In genomic region chr7:101817031-101817929, GRCh38 we compare ENCODE assay signal across 8 cellular contexts. TPM values are rescaled to one million over a fixed set of nuclear protein-coding genes. Genes with fewer than 3 reads are reported as not detected.
DNase-seq lines count a peak whose midpoint lies in the region; ATAC-seq and TF ChIP-seq lines count a peak whose summit lies in the region.

TSS of gene CUX1 (plus strand) at chr7:101817626. CDS start at chr7:101817640, 14 bp downstream.

- peaks cover 54% of the 10 kb centered on the region for H3K79me2 ChIP-seq in SU-DHL-6 (ENCODE audit: insufficient read depth, low read length)

- no peak within 1 kb of the TSS for H2AFZ ChIP-seq in SU-DHL-6 (ENCODE audit: low read depth, low read length, severe bottlenecking)

- peak within 1 kb of the TSS; percentile 97 for H3K4me2 ChIP-seq in SU-DHL-6 (ENCODE audit: low read depth, low read length, poor library complexity, severe bottlenecking)

- H3K9ac ChIP-seq in SU-DHL-6 (ENCODE audit: low read length) = peak within 1 kb of the TSS; percentile 97

- H3F3A ChIP-seq in SU-DHL-6 (ENCODE audit: insufficient read depth) = peaks cover 64% of the 10 kb centered on the region

- H3K27me3 ChIP-seq in SU-DHL-6 (ENCODE audit: low read length) = no peaks in the 10 kb centered on the region

- H3K9me3 ChIP-seq in HEK293 (ENCODE audit: control insufficient read depth, insufficient read depth, low read depth, low read length) (no peaks in the 10 kb centered on the region), SU-DHL-6 (ENCODE audit: insufficient read depth, low read length) (no peaks in the 10 kb centered on the region)

- DNase-seq in AG09309 (ENCODE audit: low read depth) (no peak), cardiac fibroblast (ENCODE audit: low read depth in 2 of 2) (no peak), left lobe of liver (ENCODE audit: low spot score) (peak; percentile 84), NCI-H774 (lab: John Stamatoyannopoulos, UW) (no peak)
- peak; percentile 30 for DNase-seq in stimulated activated CD4-positive, alpha-beta T cell treated with anti-CD3 and anti-CD28 coated beads, Interleukin-4, amount 100 ng/mL, for 4 hours

- TF ChIP-seq CTCF in AG09309 (IDR thresholded peaks at IDR 0.05; ENCODE audit: control insufficient read depth, insufficient read depth, low read depth, low read length, missing control alignments) = no peak
- TF ChIP-seq CTCF in HEK293 (tag by site-specific recombination; IDR thresholded peaks at IDR 0.05) = no peak
- no peak for TF ChIP-seq CTCF in SU-DHL-6 (IDR thresholded peaks at IDR 0.05; ENCODE audit: insufficient read depth, low read length, poor library complexity, severe bottlenecking)
- no peak for TF ChIP-seq CTCF in cardiac fibroblast (IDR thresholded peaks at IDR 0.05; ENCODE audit: low read depth, low read length)

- peak within 1 kb of the TSS; percentile 72 for H3K4me3 ChIP-seq in AG09309 (ENCODE audit: control insufficient read depth, low read depth, low read length)
- H3K4me3 ChIP-seq in HEK293 (ENCODE audit: low read depth, low read length) = peak within 1 kb of the TSS; percentile 77
- peak within 1 kb of the TSS; percentile 64 for H3K4me3 ChIP-seq in SU-DHL-6 (ENCODE audit: insufficient read depth, low read length, poor library complexity, severe bottlenecking)
- peak within 1 kb of the TSS; percentile 67 for H3K4me3 ChIP-seq in cardiac fibroblast (replicated peaks in 1 of 2; ENCODE audit: low read depth in 2 of 2, low read length in 2 of 2)

- H3K9me2 ChIP-seq in SU-DHL-6 (replicated peaks; ENCODE audit: insufficient read depth, low read length) = no peaks in the 10 kb centered on the region

- CTCF ChIA-PET in HEK293 (lab: Yijun Ruan, JAX) = interaction anchor here (0.6 to 1.6 kb wide), 6 partner anchors 11 to 572 kb away, joined by 3 to 5 read pairs (median 3); no protein-coding TSS in a partner anchor

- no peaks in the 10 kb centered on the region for H4K20me1 ChIP-seq in SU-DHL-6 (ENCODE audit: low read depth, low read length)

- no peaks in the 10 kb centered on the region for H3K36me3 ChIP-seq in HEK293 (ENCODE audit: control insufficient read depth in 2 of 2, insufficient read depth in 1 of 2, low read length in 2 of 2)
- H3K36me3 ChIP-seq in SU-DHL-6 (ENCODE audit: low read length) = peaks cover 8% of the 10 kb centered on the region

- peaks cover 13% of the 10 kb centered on the region for H3K4me1 ChIP-seq in HEK293 (ENCODE audit: control insufficient read depth, insufficient read depth, low read length)

- POLR2A ChIA-PET in HEK293 (lab: Yijun Ruan, JAX) = interaction anchor here (0.6 to 2.1 kb wide), 2 partner anchors 74 to 732 kb away, joined by 3 to 5 read pairs; no protein-coding TSS in a partner anchor

- peak within 1 kb of the TSS; percentile 71; the same call in 1 of the 2 replicates for H3K27ac ChIP-seq in HEK293 (ENCODE audit: extremely low read depth, low read depth, low read length)
- peak within 1 kb of the TSS; percentile 85 for H3K27ac ChIP-seq in SU-DHL-6 (ENCODE audit: low read depth, low read length)

- ATAC-seq in left lobe of liver = peak; percentile 60
- ATAC-seq in GM18520 (IDR thresholded peaks at IDR 0.05; ENCODE audit: unreplicated experiment) = no peak

TF ChIP-seq in HEK293, 187 proteins besides CTCF, POLR2A, EP300 and RAD21 (continues in another document):
- TF ChIP-seq ZNF596 (tag by site-specific recombination; IDR thresholded peaks at IDR 0.05) = no peak
- no peak for TF ChIP-seq TCF7L2 (IDR thresholded peaks at IDR 0.05; ENCODE audit: borderline replicate concordance, low read depth, low read length)
- TF ChIP-seq ZNF133 (tag by site-specific recombination; IDR thresholded peaks at IDR 0.05) = no peak
- TF ChIP-seq PRDM4 (tag by site-specific recombination; IDR thresholded peaks at IDR 0.05) = no peak
- no peak for TF ChIP-seq ZNF549 (tag by site-specific recombination; IDR thresholded peaks at IDR 0.05)
- TF ChIP-seq ZNF621 (tag by site-specific recombination; IDR thresholded peaks at IDR 0.05) = no peak
- TF ChIP-seq ZBTB11 (tag by site-specific recombination; conservative IDR thresholded peaks at IDR 0.05; ENCODE audit: low read depth) = no peak
- no peak for TF ChIP-seq ZNF792 (tag by site-specific recombination; IDR thresholded peaks at IDR 0.05)
- TF ChIP-seq ZNF157 (tag by site-specific recombination; IDR thresholded peaks at IDR 0.05) = no peak
- TF ChIP-seq, protein P1, sequence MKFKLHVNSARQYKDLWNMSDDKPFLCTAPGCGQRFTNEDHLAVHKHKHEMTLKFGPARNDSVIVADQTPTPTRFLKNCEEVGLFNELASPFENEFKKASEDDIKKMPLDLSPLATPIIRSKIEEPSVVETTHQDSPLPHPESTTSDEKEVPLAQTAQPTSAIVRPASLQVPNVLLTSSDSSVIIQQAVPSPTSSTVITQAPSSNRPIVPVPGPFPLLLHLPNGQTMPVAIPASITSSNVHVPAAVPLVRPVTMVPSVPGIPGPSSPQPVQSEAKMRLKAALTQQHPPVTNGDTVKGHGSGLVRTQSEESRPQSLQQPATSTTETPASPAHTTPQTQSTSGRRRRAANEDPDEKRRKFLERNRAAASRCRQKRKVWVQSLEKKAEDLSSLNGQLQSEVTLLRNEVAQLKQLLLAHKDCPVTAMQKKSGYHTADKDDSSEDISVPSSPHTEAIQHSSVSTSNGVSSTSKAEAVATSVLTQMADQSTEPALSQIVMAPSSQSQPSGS (tag by site-specific recombination; IDR thresholded peaks at IDR 0.05; ENCODE audit: low read depth) = no peak
- TF ChIP-seq, protein P2, sequence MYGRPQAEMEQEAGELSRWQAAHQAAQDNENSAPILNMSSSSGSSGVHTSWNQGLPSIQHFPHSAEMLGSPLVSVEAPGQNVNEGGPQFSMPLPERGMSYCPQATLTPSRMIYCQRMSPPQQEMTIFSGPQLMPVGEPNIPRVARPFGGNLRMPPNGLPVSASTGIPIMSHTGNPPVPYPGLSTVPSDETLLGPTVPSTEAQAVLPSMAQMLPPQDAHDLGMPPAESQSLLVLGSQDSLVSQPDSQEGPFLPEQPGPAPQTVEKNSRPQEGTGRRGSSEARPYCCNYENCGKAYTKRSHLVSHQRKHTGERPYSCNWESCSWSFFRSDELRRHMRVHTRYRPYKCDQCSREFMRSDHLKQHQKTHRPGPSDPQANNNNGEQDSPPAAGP (tag by site-specific recombination; IDR thresholded peaks at IDR 0.05) = peak; percentile 70; the same call in 1 of the 2 replicates
- TF ChIP-seq ZNF112 (tag by site-specific recombination; IDR thresholded peaks at IDR 0.05) = no peak
- no peak for TF ChIP-seq HOXD13 (CRISPR knock-in tag; IDR thresholded peaks at IDR 0.05; ENCODE audit: borderline replicate concordance)
- TF ChIP-seq FEZF1 (tag by site-specific recombination; IDR thresholded peaks at IDR 0.05) = no peak
- no peak for TF ChIP-seq ZNF18 (tag by site-specific recombination; IDR thresholded peaks at IDR 0.05)

RNA-seq across cellular contexts. Expression of gene CUX1, which starts in this region (rescaled TPM):
- 42.0 TPM for total RNA-seq in left lobe of liver

Comparison
In these comparisons a context has a peak if more than half of its experiments do, and no peak if none do; other contexts are left out.
1. DNase-seq: peak in left lobe of liver (single experiment) and stimulated activated CD4-positive, alpha-beta T cell treated with anti-CD3 and anti-CD28 coated beads, Interleukin-4, amount 100 ng/mL, for 4 hours (2 of 2); none in AG09309 (single experiment), cardiac fibroblast (0 of 2) and NCI-H774 (single experiment).
2. Peak in every context shown above with its lines, with median percentiles within 50 percentile points of each other: H3K4me3 ChIP-seq.